ENCODE assay signal across 27 cellular contexts in the genomic region with DNA sequence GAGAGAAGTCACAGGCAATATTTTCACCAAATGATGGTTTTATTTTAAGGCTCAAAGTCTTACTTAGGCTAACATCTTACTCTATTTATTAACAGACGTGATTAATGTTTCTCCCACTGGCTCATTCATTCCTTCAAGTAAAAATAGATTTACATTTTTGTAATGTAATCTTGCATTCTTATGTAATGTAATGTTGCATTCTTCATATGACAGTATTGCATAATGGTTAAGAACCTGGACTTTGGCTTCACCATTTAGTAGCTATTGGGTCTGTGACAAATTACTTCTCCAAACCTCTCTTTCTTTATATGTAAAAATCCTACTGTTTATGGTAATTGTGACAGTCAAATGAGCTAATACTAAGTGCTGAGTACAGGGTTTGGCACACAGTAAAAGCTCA. TPM values are rescaled to one million over a fixed set of nuclear protein-coding genes. Genes with fewer than 3 reads are reported as not detected.
DNase-seq lines count a peak whose midpoint lies in the region; ATAC-seq and TF ChIP-seq lines count a peak whose summit lies in the region.
"Had no signal": no experiment of that assay in that cellular context is flagged by ENCODE, and none has a peak within 500 bp of the region (broad histone marks: within the 10 kb centered on the region; RNA-seq: fewer than 3 reads in every experiment).

No MANE protein-coding gene starts in this region.

- no peaks in the 10 kb centered on the region for H4K20me1 ChIP-seq in hepatocyte (ENCODE audit: insufficient read depth, poor library complexity, severe bottlenecking)

- H3K9me3 ChIP-seq in hepatocyte (ENCODE audit: low read depth) (no peaks in the 10 kb centered on the region), thyroid gland (no peaks in the 10 kb centered on the region)
- H3K9me3 ChIP-seq: thoracic aorta had no signal

- TF ChIP-seq POLR2A in thyroid gland (IDR thresholded peaks at IDR 0.05) = no peak

- intact Hi-C loops in thyroid gland (cut with DNase I) = no loop called here

- H3K4me1 ChIP-seq in hepatocyte (ENCODE audit: insufficient read depth) = peaks cover 16% of the 10 kb centered on the region
- peaks cover 24 to 46% of the 10 kb centered on the region in 2 donors for H3K4me1 ChIP-seq in thyroid gland

- no peaks in the 10 kb centered on the region for H3K27me3 ChIP-seq in hepatocyte
- no peaks in the 10 kb centered on the region for H3K27me3 ChIP-seq in thyroid gland

- no peak overlapping the region for H2AFZ ChIP-seq in hepatocyte

- TF ChIP-seq CTCF in hepatocyte (IDR thresholded peaks at IDR 0.05; ENCODE audit: poor library complexity) (no peak), thyroid gland (IDR thresholded peaks at IDR 0.05) (no peak)

- ATAC-seq in GM21619 (IDR thresholded peaks at IDR 0.05; ENCODE audit: unreplicated experiment) = no peak
- ATAC-seq: activated CD8-positive, alpha-beta memory T cell treated with anti-CD3 and anti-CD28 coated beads, Interleukin-2, amount 10 ng/mL, durations not matched to agents 7 days and 5 days; activated T-cell treated with anti-CD3 and anti-CD28 coated beads, Interleukin-2, amount 50 U/mL, for 72 hours; left lobe of liver; naive thymus-derived CD8-positive, alpha-beta T cell; stimulated activated memory B cell treated with anti-CD40 and anti-IgM and Interleukin-4, amounts not matched to agents 10 μg/mL and 1 μg/mL and 100 μg/mL, for 72 hours had no signal

- no peak overlapping the region for H3K4me2 ChIP-seq in hepatocyte

- DNase-seq in HCEC 1CT (peak; percentile 35), NOMO-1 treated with dmso at 0.1 percent for 144 hours (lab: John Stamatoyannopoulos, UW; ENCODE audit: unreplicated experiment) (peak; percentile 47), hepatocyte (ENCODE audit: low spot score) (no peak), thyroid gland (no peak), SHP77 treated with DMSO at 0.1 percent for 48 hours (lab: John Stamatoyannopoulos, UW) (no peak), T-helper 2 cell (no peak)
- DNase-seq: activated CD4-positive, alpha-beta T cell treated with anti-CD3 and anti-CD28 coated beads, Interleukin-2, amount 50 U/mL, for 1 hour; activated naive CD4-positive, alpha-beta T cell treated with anti-CD3 and anti-CD28 coated beads, Interleukin-2, amount 50 U/mL, for 16 hours; activated T-cell treated with anti-CD3 and anti-CD28 coated beads, Interleukin-2, amount 50 U/mL, for 72 hours; CD8-positive, alpha-beta memory T cell; DMS153; immature natural killer cell; naive thymus-derived CD8-positive, alpha-beta T cell; NCI-H1092 treated with DMSO at 0.1 percent for 48 hours; NCI-H187 treated with DMSO at 0.1 percent for 48 hours; NCI-H526 treated with DMSO at 0.1 percent for 48 hours; RPMI8226; stimulated activated CD4-positive, alpha-beta T cell treated with anti-CD3 and anti-CD28 coated beads, Interleukin-2, amount 100 ng/mL, for 48 hours had no signal

- H3K36me3 ChIP-seq in hepatocyte (replicated peaks; ENCODE audit: insufficient read depth, low read depth) (no peaks in the 10 kb centered on the region), thyroid gland (no peaks in the 10 kb centered on the region)
- H3K36me3 ChIP-seq: thoracic aorta had no signal

- no peak overlapping the region for H3K4me3 ChIP-seq in hepatocyte
- H3K4me3 ChIP-seq in thyroid gland (replicated peaks in 1 of 3) = no peak overlapping the region
- H3K4me3 ChIP-seq: thoracic aorta had no signal

- WGBS in hepatocyte (ENCODE audit: low lambda C conversion rate, missing lambda C conversion rate) = 84% methylated on average over 1 of the region's 1 CpG
- 86 to 89% methylated on average over 1 of the region's 1 CpG for WGBS in thyroid gland, 2 donors

- H3K9me2 ChIP-seq in hepatocyte (replicated peaks; ENCODE audit: insufficient read depth) = no peaks in the 10 kb centered on the region

- no peaks in the 10 kb centered on the region for H3K79me2 ChIP-seq in hepatocyte

- H3K27ac ChIP-seq in hepatocyte (peak overlapping the region; percentile 47), thyroid gland (peak overlapping the region in 2 of 3 donors; percentile 86 to 91)
- H3K27ac ChIP-seq: thoracic aorta had no signal

RNA-seq across cellular contexts. Expression of gene DIXDC1, which starts 3.3 kb away (rescaled TPM):
- 14.7 and 18.4 TPM in 2 replicates for total RNA-seq in hepatocyte
- 5.2 and 8.2 TPM in 2 replicates for polyA plus RNA-seq in hepatocyte
- total RNA-seq in thyroid gland = 10 to 100 TPM; 30.5 to 41.3 (median 38.2) TPM
- polyA plus RNA-seq: immature natural killer cell had no signal

RNA-seq across cellular contexts. Expression of gene C11orf52, which starts 15.2 kb away (rescaled TPM):
- total RNA-seq in hepatocyte (8.7 and 14.8 TPM in 2 replicates), thyroid gland (10 to 100 TPM; 21.7 to 33.4 (median 24.9) TPM)
- polyA plus RNA-seq in hepatocyte = 21.1 and 23.7 TPM in 2 replicates
- total RNA-seq: activated CD8-positive, alpha-beta memory T cell treated with anti-CD3 and anti-CD28 coated beads, Interleukin-2, amount 10 ng/mL, durations not matched to agents 7 days and 5 days; activated T-cell treated with anti-CD3 and anti-CD28 coated beads, Interleukin-2, amount 50 U/mL, for 72 hours; CD8-positive, alpha-beta memory T cell; H4; naive thymus-derived CD8-positive, alpha-beta T cell; T-helper 2 cell treated with Interferon-gamma antibody and Interleukin-4, amounts not matched to agents 100 ng/mL and 5 ng/mL, for 36 hours had no signal
- polyA plus RNA-seq: CD8-positive, alpha-beta memory T cell; immature natural killer cell; naive thymus-derived CD8-positive, alpha-beta T cell had no signal

RNA-seq across cellular contexts. Expression of gene HSPB2, which starts 21.3 kb away (rescaled TPM):
- total RNA-seq in hepatocyte (not detected in 2 replicates), thyroid gland (under 1 TPM in 1 of 4 donors, not detected in 3; 0.22 TPM)
- polyA plus RNA-seq in hepatocyte = 0.19 and 0.29 TPM in 2 replicates
- total RNA-seq: activated CD8-positive, alpha-beta memory T cell treated with anti-CD3 and anti-CD28 coated beads, Interleukin-2, amount 10 ng/mL, durations not matched to agents 7 days and 5 days; astrocyte; CD8-positive, alpha-beta memory T cell; H4; osteocyte; T-helper 2 cell treated with Interferon-gamma antibody and Interleukin-4, amounts not matched to agents 100 ng/mL and 5 ng/mL, for 36 hours had no signal
- polyA plus RNA-seq: CD8-positive, alpha-beta memory T cell; immature natural killer cell; naive thymus-derived CD8-positive, alpha-beta T cell had no signal

RNA-seq across cellular contexts. Expression of gene CRYAB, which starts 22.3 kb away (rescaled TPM):
- 15.7 and 20.5 TPM in 2 replicates for total RNA-seq in hepatocyte
- polyA plus RNA-seq in hepatocyte = 64.8 and 123 TPM in 2 replicates
- total RNA-seq in thyroid gland = 100 to 1,000 TPM; 174 to 350 (median 250) TPM
- total RNA-seq: activated CD8-positive, alpha-beta memory T cell treated with anti-CD3 and anti-CD28 coated beads, Interleukin-2, amount 10 ng/mL, durations not matched to agents 7 days and 5 days; activated T-cell treated with anti-CD3 and anti-CD28 coated beads, Interleukin-2, amount 50 U/mL, for 72 hours; CD8-positive, alpha-beta memory T cell; naive thymus-derived CD8-positive, alpha-beta T cell; T-helper 2 cell treated with Interferon-gamma antibody and Interleukin-4, amounts not matched to agents 100 ng/mL and 5 ng/mL, for 36 hours had no signal
- polyA plus RNA-seq: CD8-positive, alpha-beta memory T cell; immature natural killer cell; naive thymus-derived CD8-positive, alpha-beta T cell had no signal

RNA-seq across cellular contexts. Expression of gene CFAP68, which starts 54.5 kb away (rescaled TPM):
- total RNA-seq in hepatocyte (21.1 and 24.6 TPM in 2 replicates), thyroid gland (10 to 100 TPM; 24.7 to 47.1 (median 38.0) TPM)
- 19.9 and 21.8 TPM in 2 replicates for polyA plus RNA-seq in hepatocyte

Comparison
In these comparisons a context has a peak if more than half of its experiments do, and no peak if none do; other contexts are left out.
1. DNase-seq: peak in HCEC 1CT (single experiment) and NOMO-1 treated with dmso at 0.1 percent for 144 hours (single experiment); none in hepatocyte (single experiment), thyroid gland (0 of 2), SHP77 treated with DMSO at 0.1 percent for 48 hours (single experiment) and T-helper 2 cell (0 of 5).